ENCODE assay signal across 8 cellular contexts in genomic region chr10:91043173-91043910, GRCh38.
DNase-seq lines count a peak whose midpoint lies in the region; ATAC-seq, FAIRE-seq and TF ChIP-seq lines count a peak whose summit lies in the region.

No MANE protein-coding gene starts in this region.

- no peak for ATAC-seq in HG03025 (IDR thresholded peaks at IDR 0.05; ENCODE audit: low FRiP score, unreplicated experiment)

- 36 to 50% (median 41%) methylated on average over 8 of the region's 8 CpGs for WGBS in adrenal gland, 4 donors

- H3K4me1 ChIP-seq in adrenal gland (replicated peaks in 1 of 2): peaks cover 15 to 38% of the 10 kb centered on the region in 2 donors

- DNase-seq in AG10803 (ENCODE audit: low read depth): peak; percentile 25
- no peak for DNase-seq in HL-60 (ENCODE audit: low read depth in 1 of 2, low spot score in 1 of 2)
- DNase-seq in adrenal gland: peak in 6 of 7 donors; percentile 54 to 72 (median 68)
- no peak for DNase-seq in stimulated activated CD4-positive, alpha-beta T cell treated with anti-CD3 and anti-CD28 coated beads, Interleukin-15, amount 100 ng/mL, for 24 hours
- no peak for DNase-seq in NCI-H524 (lab: John Stamatoyannopoulos, UW)
- DNase-seq in NCI-H2029 treated with DMSO at 0.1 percent for 48 hours (lab: John Stamatoyannopoulos, UW): no peak

- no peak overlapping the region for H3K4me3 ChIP-seq in AG10803 (ENCODE audit: low read length)
- H3K4me3 ChIP-seq in HL-60 (replicated peaks; ENCODE audit: insufficient read depth, low read length): no peak overlapping the region
- no peak overlapping the region for H3K4me3 ChIP-seq in adrenal gland

- intact Hi-C loops in adrenal gland (cut with DNase I): loop anchor here in 1 of 2 donors (10.0 kb wide), 1 partner anchor 201 kb away; no protein-coding TSS in a partner anchor

- H3K27ac ChIP-seq in HL-60 (replicated peaks) (no peak overlapping the region), adrenal gland (peak overlapping the region in 3 of 5 donors; percentile 10 to 23 (median 14))

- FAIRE-seq in islet of Langerhans (lab: Jason Lieb, UNC): peak; percentile 61

- no peaks in the 10 kb centered on the region for H3K27me3 ChIP-seq in HL-60 (ENCODE audit: insufficient read depth, poor library complexity, severe bottlenecking)
- H3K27me3 ChIP-seq in adrenal gland: no peaks in the 10 kb centered on the region

- no peaks in the 10 kb centered on the region for H3K9me3 ChIP-seq in adrenal gland (replicated peaks in 1 of 3)

- no peak for TF ChIP-seq POLR2A in adrenal gland (IDR thresholded peaks at IDR 0.05)

- TF ChIP-seq CTCF in AG10803 (conservative IDR thresholded peaks at IDR 0.05; ENCODE audit: low read length): peak; percentile 59
- peak; percentile 4 for TF ChIP-seq CTCF in HL-60 (IDR thresholded peaks at IDR 0.05; ENCODE audit: insufficient read depth, low read length)
- TF ChIP-seq CTCF in adrenal gland (IDR thresholded peaks at IDR 0.05): peak; percentile 45 to 80 (median 70)

- H3K36me3 ChIP-seq in adrenal gland (replicated peaks in 1 of 2): no peaks in the 10 kb centered on the region

Comparison
In these comparisons a context has a peak if more than half of its experiments do, and no peak if none do; other contexts are left out.
1. DNase-seq: peak in AG10803 (single experiment) and adrenal gland (6 of 7); none in HL-60 (0 of 2), stimulated activated CD4-positive, alpha-beta T cell treated with anti-CD3 and anti-CD28 coated beads, Interleukin-15, amount 100 ng/mL, for 24 hours (single experiment), NCI-H524 (0 of 2) and NCI-H2029 treated with DMSO at 0.1 percent for 48 hours (single experiment).
2. CTCF ChIP-seq: peak in every context shown above with its lines; median percentile 70 in adrenal gland; 59 in AG10803; 4 in HL-60.